24 cellular contexts compared by ENCODE assay signal in the genomic region with DNA sequence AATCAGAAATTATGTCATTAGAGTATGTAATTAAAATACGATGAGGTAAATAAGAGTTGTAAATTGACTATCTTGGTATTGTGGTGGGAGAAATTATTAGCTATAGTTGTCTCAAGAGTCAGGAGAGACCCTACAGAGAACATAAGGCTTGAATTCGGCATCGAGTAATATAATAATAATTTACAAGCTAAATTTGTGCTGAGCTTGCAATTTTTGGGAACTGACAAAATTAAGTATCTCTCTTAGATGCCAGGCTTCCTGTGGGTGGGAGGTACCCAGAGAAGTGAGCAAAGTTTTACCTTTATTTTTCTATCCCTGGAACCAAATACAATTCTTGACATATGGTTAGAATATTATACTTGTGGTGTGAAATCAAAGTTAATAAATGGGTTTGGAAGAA.
DNase-seq lines count a peak whose midpoint lies in the region; ATAC-seq, FAIRE-seq and TF ChIP-seq lines count a peak whose summit lies in the region.
"Had no signal": no experiment of that assay in that cellular context is flagged by ENCODE, and none has a peak within 500 bp of the region (broad histone marks: within the 10 kb centered on the region; RNA-seq: fewer than 3 reads in every experiment).

No MANE protein-coding gene starts in this region.

- no peak for TF ChIP-seq CTCF in HepG2 (CRISPR knock-in tag; IDR thresholded peaks at IDR 0.05)
- no peak for TF ChIP-seq CTCF in right lobe of liver (IDR thresholded peaks at IDR 0.05)
- no peak for TF ChIP-seq CTCF in K562 (IDR thresholded peaks at IDR 0.05 in 2 of 3, conservative IDR thresholded peaks at IDR 0.05 in 1 of 3; ENCODE audit: insufficient read depth in 2 of 3, low read depth in 1 of 3, low read length in 3 of 3)

- no peak overlapping the region for H2AFZ ChIP-seq in HepG2 (ENCODE audit: low read length)
- no peak overlapping the region for H2AFZ ChIP-seq in K562 (ENCODE audit: low read depth, low read length)

- CTCF ChIA-PET in HepG2 (lab: Yijun Ruan, JAX; ENCODE audit: low intra/inter-chr PET ratio, low total read pairs), result no interaction called here
- CTCF ChIA-PET in K562 (lab: Yijun Ruan, JAX; ENCODE audit: low intra/inter-chr PET ratio), result no interaction called here

- ATAC-seq in HepG2 (no peak), right lobe of liver (no peak), K562 (no peak), HG03108 (IDR thresholded peaks at IDR 0.05; ENCODE audit: unreplicated experiment) (no peak), HG03342 (IDR thresholded peaks at IDR 0.05; ENCODE audit: unreplicated experiment) (no peak)
- ATAC-seq: GM12878 had no signal

- no peak for FAIRE-seq in HepG2 (lab: Jason Lieb, UNC)
- FAIRE-seq in K562 (lab: Jason Lieb, UNC), result no peak
- FAIRE-seq: GM12878, GM12892, GM18507 had no signal

- no TSS peak for BruUV-seq in HepG2 (replicated peaks; lab: Mats Ljungman, UMichigan)
- no TSS peak for BruUV-seq in K562 (replicated peaks; lab: Mats Ljungman, UMichigan)

- POLR2A ChIA-PET in HepG2 (lab: Yijun Ruan, JAX), result no interaction called here
- POLR2A ChIA-PET in K562 (lab: Yijun Ruan, JAX), result no interaction called here

- H3K4me1 ChIP-seq in HepG2 (ENCODE audit: insufficient read depth, low read length) (no peaks in the 10 kb centered on the region), right lobe of liver (no peaks in the 10 kb centered on the region), K562 (replicated peaks in 1 of 2; ENCODE audit: control insufficient read depth in 2 of 2, insufficient read depth in 2 of 2, low read length in 2 of 2) (no peaks in the 10 kb centered on the region)
- H3K4me1 ChIP-seq: BLaER1 had no signal

- H3K9me1 ChIP-seq in K562 (ENCODE audit: control insufficient read depth, insufficient read depth, low read length), result no peaks in the 10 kb centered on the region

- H3K27ac ChIP-seq in HepG2 (ENCODE audit: extremely low read length, insufficient read depth, low read length) (no peak overlapping the region), right lobe of liver (no peak overlapping the region), K562 (ENCODE audit: extremely low read depth, low read depth, low read length) (no peak overlapping the region)
- H3K27ac ChIP-seq: 22Rv1, BLaER1 had no signal

- TF ChIP-seq POLR2A in HepG2 (IDR thresholded peaks at IDR 0.05; ENCODE audit: insufficient read depth in 1 of 2, low read depth in 2 of 2, low read length in 2 of 2), result no peak
- no peak for TF ChIP-seq POLR2A in right lobe of liver (IDR thresholded peaks at IDR 0.05)
- TF ChIP-seq POLR2A in K562 (conservative IDR thresholded peaks at IDR 0.05), result no peak

- H3K36me3 ChIP-seq in HepG2 (replicated peaks in 1 of 2; ENCODE audit: control insufficient read depth in 1 of 2, insufficient read depth in 2 of 2, low read length in 2 of 2) (no peaks in the 10 kb centered on the region), right lobe of liver (no peaks in the 10 kb centered on the region), K562 (ENCODE audit: control insufficient read depth, insufficient read depth, low read length) (no peaks in the 10 kb centered on the region)
- H3K36me3 ChIP-seq: BE2C, BLaER1 had no signal

- H3K79me2 ChIP-seq in HepG2 (ENCODE audit: insufficient read depth, low read length) (no peaks in the 10 kb centered on the region), K562 (ENCODE audit: control insufficient read depth, insufficient read depth, low read length) (no peaks in the 10 kb centered on the region)

- H3K4me2 ChIP-seq in HepG2 (ENCODE audit: low read depth, low read length) (no peak overlapping the region), K562 (ENCODE audit: insufficient read depth, low read length) (no peak overlapping the region)
- H3K4me2 ChIP-seq: BLaER1 had no signal

- H3K9ac ChIP-seq in HepG2 (ENCODE audit: insufficient read depth, low read depth, low read length) (no peak overlapping the region), K562 (ENCODE audit: insufficient read depth in 1 of 2, low read depth in 2 of 2, low read length in 2 of 2) (no peak overlapping the region)
- H3K9ac ChIP-seq: BLaER1 had no signal

- intact Hi-C loops in HepG2 (cut with micrococcal nuclease; ENCODE audit: unreplicated experiment), result no loop called here
- intact Hi-C loops in right lobe of liver (cut with DNase I), result no loop called here
- intact Hi-C loops in K562 (cut with micrococcal nuclease), result no loop called here

- in situ Hi-C loops in HepG2 (cut with HindIII; ENCODE audit: extremely low pct_ligation_motif_present, low pct_unique_long_range_greater_than_20kb) (no loop called here), K562 (cut with MboI) (no loop called here)

- TF ChIP-seq EP300 in HepG2 (IDR thresholded peaks at IDR 0.05; ENCODE audit: low read depth in 2 of 2, low read length in 2 of 2) (no peak), HepG2 (CRISPR knock-in tag; IDR thresholded peaks at IDR 0.05; ENCODE audit: borderline replicate concordance) (no peak), K562 (IDR thresholded peaks at IDR 0.05; ENCODE audit: low read length) (no peak)

- H3K4me3 ChIP-seq in HepG2 (replicated peaks in 1 of 3; ENCODE audit: insufficient read depth in 1 of 3, low read depth in 2 of 3, low read length in 3 of 3), result no peak overlapping the region
- H3K4me3 ChIP-seq in right lobe of liver, result no peak overlapping the region
- H3K4me3 ChIP-seq in K562, result no peak overlapping the region
- H3K4me3 ChIP-seq: BLaER1, GM12878 had no signal

- peaks cover 58% of the 10 kb centered on the region for H3K9me3 ChIP-seq in HepG2 (ENCODE audit: low read length)
- no peaks in the 10 kb centered on the region for H3K9me3 ChIP-seq in right lobe of liver
- no peaks in the 10 kb centered on the region for H3K9me3 ChIP-seq in K562 (replicated peaks; ENCODE audit: control insufficient read depth, insufficient read depth, low read depth, low read length)
- H3K9me3 ChIP-seq: BE2C, BLaER1 had no signal

- WGBS in HepG2 (ENCODE audit: low lambda C conversion rate), result 1% methylated on average over 3 of the region's 3 CpGs
- WGBS in right lobe of liver (ENCODE audit: insufficient coverage, low coverage, low lambda C conversion rate, missing lambda C conversion rate), result 49% methylated on average over 3 of the region's 3 CpGs
- WGBS in K562 (ENCODE audit: insufficient coverage, low coverage, missing lambda C conversion rate), result 0% methylated on average over 3 of the region's 3 CpGs

- no peaks in the 10 kb centered on the region for H4K20me1 ChIP-seq in HepG2 (ENCODE audit: insufficient read depth, low read length)
- H4K20me1 ChIP-seq in K562 (replicated peaks; ENCODE audit: control insufficient read depth, insufficient read depth, low read length), result no peaks in the 10 kb centered on the region
- H4K20me1 ChIP-seq: BLaER1 had no signal

- DNase-seq in HepG2 (ENCODE audit: low spot score) (no peak), right lobe of liver (no peak), K562 (ENCODE audit: extremely low read depth in 1 of 4, low spot score in 3 of 4) (no peak)
- DNase-seq: ACHN; BE2C; C1 segment of cervical spinal cord; CD4-positive, alpha-beta memory T cell; CD4-positive, CD25-positive, alpha-beta regulatory T cell; CD8-positive, alpha-beta memory T cell; COR-L47; DMS 273 treated with DMSO at 0.1 percent for 48 hours; DMS153; DMS53; DMS79; DND-41; EL; GDM1 had no signal

- TF ChIP-seq RAD21 in HepG2 (CRISPR knock-in tag; IDR thresholded peaks at IDR 0.05), result no peak
- no peak for TF ChIP-seq RAD21 in K562 (CRISPR knock-in tag; conservative IDR thresholded peaks at IDR 0.05 in 1 of 2, IDR thresholded peaks at IDR 0.05 in 1 of 2)

- H3K27me3 ChIP-seq in HepG2 (ENCODE audit: control insufficient read depth in 1 of 2, insufficient read depth in 2 of 2, low read length in 2 of 2), result no peaks in the 10 kb centered on the region; a peak in 1 of 5 replicates
- H3K27me3 ChIP-seq in right lobe of liver, result no peaks in the 10 kb centered on the region
- no peaks in the 10 kb centered on the region for H3K27me3 ChIP-seq in K562 (ENCODE audit: control insufficient read depth in 2 of 2, insufficient read depth in 2 of 2, low read length in 2 of 2)
- H3K27me3 ChIP-seq: BE2C, BLaER1 had no signal

TF ChIP-seq in HepG2, 621 proteins besides CTCF, POLR2A, EP300 and RAD21:
- TF ChIP-seq, protein P1, sequence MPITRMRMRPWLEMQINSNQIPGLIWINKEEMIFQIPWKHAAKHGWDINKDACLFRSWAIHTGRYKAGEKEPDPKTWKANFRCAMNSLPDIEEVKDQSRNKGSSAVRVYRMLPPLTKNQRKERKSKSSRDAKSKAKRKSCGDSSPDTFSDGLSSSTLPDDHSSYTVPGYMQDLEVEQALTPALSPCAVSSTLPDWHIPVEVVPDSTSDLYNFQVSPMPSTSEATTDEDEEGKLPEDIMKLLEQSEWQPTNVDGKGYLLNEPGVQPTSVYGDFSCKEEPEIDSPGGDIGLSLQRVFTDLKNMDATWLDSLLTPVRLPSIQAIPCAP (CRISPR knock-in tag; IDR thresholded peaks at IDR 0.05; ENCODE audit: low read depth), result no peak
- TF ChIP-seq MAFK (conservative IDR thresholded peaks at IDR 0.05 in 1 of 2, IDR thresholded peaks at IDR 0.05 in 1 of 2; ENCODE audit: low read length in 2 of 2) (peak; percentile 94 to 99), ZNF558 (CRISPR knock-in tag; IDR thresholded peaks at IDR 0.05; ENCODE audit: borderline replicate concordance) (no peak), KLF12 (CRISPR knock-in tag; IDR thresholded peaks at IDR 0.05; ENCODE audit: borderline replicate concordance) (no peak), MAFF (IDR thresholded peaks at IDR 0.05; ENCODE audit: low read depth, low read length) (peak; percentile 98)

TF ChIP-seq in K562, 482 proteins besides CTCF, POLR2A, EP300 and RAD21 (continues in another document):
- TF ChIP-seq ZKSCAN3 (CRISPR knock-in tag; IDR thresholded peaks at IDR 0.05) (no peak), DDX20 (tag; IDR thresholded peaks at IDR 0.05; ENCODE audit: low read depth) (no peak), TRIM28 (IDR thresholded peaks at IDR 0.05) (no peak), NR2C2 (CRISPR knock-in tag; IDR thresholded peaks at IDR 0.05) (no peak), NR2C2 (tag; IDR thresholded peaks at IDR 0.05) (no peak)

Comparison
In these comparisons a context has a peak if more than half of its experiments do, and no peak if none do; other contexts are left out.
1. Of the 241 proteins assayed by ChIP-seq in both HepG2 and K562: peak only in HepG2: none; only in K562: MAFG; in both: MAFF and MAFK; in neither: 238.